In genomic region chr16:8730335-8730915, GRCh38 we compare ENCODE assay signal across 13 cellular contexts. TPM values are rescaled to one million over a fixed set of nuclear protein-coding genes. Genes with fewer than 3 reads are reported as not detected.
DNase-seq lines count a peak whose midpoint lies in the region; ATAC-seq and TF ChIP-seq lines count a peak whose summit lies in the region.
"Had no signal": no experiment of that assay in that cellular context is flagged by ENCODE, and none has a peak within 500 bp of the region (broad histone marks: within the 10 kb centered on the region; RNA-seq: fewer than 3 reads in every experiment).

No MANE protein-coding gene starts in this region.

- ATAC-seq in left ventricle myocardium superior = peak; percentile 71

- no peaks in the 10 kb centered on the region for H3K9me3 ChIP-seq in left ventricle myocardium inferior (replicated peaks)
- H3K9me3 ChIP-seq in liver (ENCODE audit: control insufficient read depth in 4 of 4, low read length in 3 of 4) = no peaks in the 10 kb centered on the region
- H3K9me3 ChIP-seq: lower lobe of right lung had no signal

- H3K4me3 Mint-ChIP-seq in activated naive CD8-positive, alpha-beta T cell treated with anti-CD3 and anti-CD28 coated beads for 36 hours = no peak overlapping the region

- TF ChIP-seq RAD21 in liver (IDR thresholded peaks at IDR 0.05) = peak; percentile 47 to 50

- peaks cover 12% of the 10 kb centered on the region for H3K4me1 Mint-ChIP-seq in activated naive CD8-positive, alpha-beta T cell treated with anti-CD3 and anti-CD28 coated beads for 36 hours

- no peak for TF ChIP-seq CTCF in left ventricle myocardium inferior (IDR thresholded peaks at IDR 0.05; ENCODE audit: borderline replicate concordance)
- TF ChIP-seq CTCF in liver (IDR thresholded peaks at IDR 0.05; ENCODE audit: low read depth, low read length, missing input control) = no peak

- H3K27ac ChIP-seq in left ventricle myocardium inferior (replicated peaks) (no peak overlapping the region), liver (ENCODE audit: low read depth in 1 of 2, low read length in 2 of 2) (peak overlapping the region; percentile 89 to 97)
- H3K27ac ChIP-seq: lower lobe of right lung, WERI-Rb-1 had no signal

- peaks cover 7% of the 10 kb centered on the region for H3K36me3 Mint-ChIP-seq in activated naive CD8-positive, alpha-beta T cell treated with anti-CD3 and anti-CD28 coated beads for 36 hours

- WGBS in liver = 42% methylated on average over 8 of the region's 8 CpGs

- no peaks in the 10 kb centered on the region for H3K9me3 Mint-ChIP-seq in activated naive CD8-positive, alpha-beta T cell treated with anti-CD3 and anti-CD28 coated beads for 36 hours

- no peaks in the 10 kb centered on the region for H3K27me3 Mint-ChIP-seq in activated naive CD8-positive, alpha-beta T cell treated with anti-CD3 and anti-CD28 coated beads for 36 hours

- H3K9ac ChIP-seq in liver (ENCODE audit: low read depth in 1 of 2, low read length in 2 of 2) = peak overlapping the region in 1 of 2 donors; percentile 63

- intact Hi-C loops in left ventricle myocardium superior (cut with micrococcal nuclease) (no loop called here), left ventricle myocardium inferior (cut with micrococcal nuclease) (no loop called here)

- no peak overlapping the region for H3K27ac Mint-ChIP-seq in activated naive CD8-positive, alpha-beta T cell treated with anti-CD3 and anti-CD28 coated beads for 36 hours

- no peaks in the 10 kb centered on the region for H3K36me3 ChIP-seq in left ventricle myocardium inferior
- no peaks in the 10 kb centered on the region for H3K36me3 ChIP-seq in liver (ENCODE audit: control insufficient read depth in 4 of 4, insufficient read depth in 3 of 4, low read depth in 1 of 4, low read length in 3 of 4)
- H3K36me3 ChIP-seq: lower lobe of right lung, WERI-Rb-1 had no signal

- DNase-seq in left ventricle myocardium superior = no peak
- no peak for DNase-seq in left ventricle myocardium inferior
- peak; percentile 63 for DNase-seq in astrocyte of the hippocampus (ENCODE audit: low read depth, low spot score)
- DNase-seq in ureter (ENCODE audit: low spot score) = peak; percentile 69
- no peak for DNase-seq in AG08395 (ENCODE audit: low spot score)
- DNase-seq in NCI-H2029 (lab: John Stamatoyannopoulos, UW) = no peak
- DNase-seq in activated naive CD8-positive, alpha-beta T cell treated with anti-CD3 and anti-CD28 coated beads for 36 hours = no peak
- DNase-seq: activated gamma-delta T cell, lower lobe of right lung, NCI-H1092, NCI-H524, WERI-Rb-1 had no signal

- H3K4me3 ChIP-seq in left ventricle myocardium inferior = no peak overlapping the region
- no peak overlapping the region for H3K4me3 ChIP-seq in liver (ENCODE audit: low read depth in 1 of 3, low read length in 3 of 3)
- H3K4me3 ChIP-seq: lower lobe of right lung had no signal

- H3K27me3 ChIP-seq in left ventricle myocardium inferior (ENCODE audit: low read depth) (no peaks in the 10 kb centered on the region), liver (ENCODE audit: control insufficient read depth in 4 of 4, insufficient read depth in 4 of 4, low read length in 3 of 4) (no peaks in the 10 kb centered on the region)

- H3K4me1 ChIP-seq in left ventricle myocardium inferior = no peaks in the 10 kb centered on the region
- H3K4me1 ChIP-seq in liver (ENCODE audit: control insufficient read depth in 4 of 4, insufficient read depth in 4 of 4, low read length in 3 of 4) = peaks cover 6 to 29% (median 9%) of the 10 kb centered on the region in 4 donors
- H3K4me1 ChIP-seq: lower lobe of right lung had no signal

TF ChIP-seq in liver, 16 proteins besides CTCF, POLR2A, EP300 and RAD21:
- TF ChIP-seq GABPA (IDR thresholded peaks at IDR 0.05 in 1 of 2, conservative IDR thresholded peaks at IDR 0.05 in 1 of 2) (peak in 1 of 2 donors; percentile 33), JUND (IDR thresholded peaks at IDR 0.05) (peak; percentile 46 to 48), ATF3 (IDR thresholded peaks at IDR 0.05) (peak; percentile 17), ZBTB33 (IDR thresholded peaks at IDR 0.05) (peak; percentile 68), FOXA1 (IDR thresholded peaks at IDR 0.05) (peak; percentile 13), SP1 (IDR thresholded peaks at IDR 0.05) (peak; percentile 85), TAF1 (conservative IDR thresholded peaks at IDR 0.05) (no peak), EGR1 (IDR thresholded peaks at IDR 0.05; ENCODE audit: low read depth in 2 of 2) (no peak), RXRA (IDR thresholded peaks at IDR 0.05) (peak; percentile 61 to 84), YY1 (IDR thresholded peaks at IDR 0.05) (peak; percentile 85), FOXA2 (IDR thresholded peaks at IDR 0.05) (peak; percentile 20), MAX (IDR thresholded peaks at IDR 0.05) (peak; percentile 88), NR2F2 (IDR thresholded peaks at IDR 0.05) (no peak), HNF4G (IDR thresholded peaks at IDR 0.05) (peak; percentile 83), REST (IDR thresholded peaks at IDR 0.05) (peak; percentile 50), HNF4A (conservative IDR thresholded peaks at IDR 0.05) (peak; percentile 91 to 93)

RNA-seq across cellular contexts. Expression of gene ABAT, which starts 56.0 kb away (rescaled TPM):
- total RNA-seq in left ventricle myocardium superior (2.6 TPM), left ventricle myocardium inferior (14.5 TPM), liver (100 to 1,000 TPM in 1 of 2 donors, 10 to 100 TPM in 1; 52.4 to 201 TPM), ureter (29.9 TPM)
- polyA plus RNA-seq in liver = 100 to 1,000 TPM in 1 of 2 donors, 10 to 100 TPM in 1; 81.6 to 205 TPM
- 1 to 10 TPM; 4.1 to 4.8 TPM for total RNA-seq in activated naive CD8-positive, alpha-beta T cell treated with anti-CD3 and anti-CD28 coated beads for 36 hours

Comparison
In these comparisons a context has a peak if more than half of its experiments do, and no peak if none do; other contexts are left out.
1. DNase-seq: peak in astrocyte of the hippocampus (single experiment) and ureter (single experiment); none in left ventricle myocardium superior (single experiment), left ventricle myocardium inferior (single experiment), AG08395 (single experiment), NCI-H2029 (single experiment) and activated naive CD8-positive, alpha-beta T cell treated with anti-CD3 and anti-CD28 coated beads for 36 hours (single experiment).